In the genomic region with DNA sequence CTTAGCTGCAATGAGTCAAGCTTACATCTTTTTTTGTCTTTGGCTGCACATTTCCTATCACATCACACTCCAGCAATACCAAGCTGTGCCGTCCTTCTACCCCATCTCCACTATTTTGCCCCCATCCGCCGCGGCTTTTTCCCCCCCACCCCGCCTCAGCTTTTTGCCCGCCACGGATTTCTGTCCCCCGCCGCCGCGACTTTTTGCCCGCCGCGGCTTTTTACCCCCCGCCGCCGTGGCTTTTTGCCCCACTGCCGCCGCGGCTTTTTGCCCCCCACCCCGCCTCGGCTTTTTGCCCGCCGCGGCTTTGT, we compare ENCODE assay signal across 8 cellular contexts.
DNase-seq lines count a peak whose midpoint lies in the region; ATAC-seq and TF ChIP-seq lines count a peak whose summit lies in the region.
"Not testable (repeated sequence)": the region's sequence is repeated elsewhere in the genome, so short reads cannot be mapped to it uniquely, and the experiment has no call there.

No MANE protein-coding gene starts in this region.

- H3K4me3 ChIP-seq in CD4-positive, alpha-beta memory T cell (ENCODE audit: low read length in 2 of 2); RWPE2 (ENCODE audit: severe bottlenecking); hepatocyte: not testable (repeated sequence)

- H3K36me3 Mint-ChIP-seq in CD4-positive, alpha-beta memory T cell; activated CD4-positive, alpha-beta memory T cell treated with anti-CD3 and anti-CD28 coated beads, Interleukin-2, amount 10 ng/mL, durations not matched to agents 7 days and 5 days (ENCODE audit: low read depth); activated naive CD4-positive, alpha-beta T cell treated with anti-CD3 and anti-CD28 coated beads, Interleukin-2, amount 10 ng/mL, durations not matched to agents 7 days and 5 days; dendritic cell treated with granulocyte-macrophage colony-stimulating factor and Interleukin-4, amounts not matched to agents 40 ng/mL and 50 ng/mL, for 4 days (ENCODE audit: low read depth); natural killer cell treated with Interleukin-12 subunit alpha and Interleukin-12 subunit beta and Interleukin-15 and Interleukin-18, amount 100 ng/mL, for 72 hours; stimulated activated naive CD8-positive, alpha-beta T cell treated with anti-CD3 and anti-CD28 coated beads, Interleukin-15, Interleukin-2, amounts not matched to agents 100 ng/mL and 50 ng/mL, for 24 hours (ENCODE audit: low read depth): not testable (repeated sequence)

- not testable (repeated sequence) for TF ChIP-seq CTCF in RWPE2 (IDR thresholded peaks at IDR 0.05; ENCODE audit: poor library complexity, severe bottlenecking); hepatocyte (IDR thresholded peaks at IDR 0.05; ENCODE audit: poor library complexity)

- H3K27me3 ChIP-seq in CD4-positive, alpha-beta memory T cell (ENCODE audit: insufficient read depth, low read length); hepatocyte: not testable (repeated sequence)
- H3K27me3 ChIP-seq in RWPE2 (ENCODE audit: insufficient read depth, poor library complexity, severe bottlenecking) = peaks cover 39% of the 10 kb centered on the region

- H3K9me3 ChIP-seq in CD4-positive, alpha-beta memory T cell (ENCODE audit: control insufficient read depth in 1 of 2, low read length in 2 of 2); RWPE2 (ENCODE audit: severe bottlenecking); hepatocyte (ENCODE audit: low read depth): not testable (repeated sequence)

- H3K27ac Mint-ChIP-seq in CD4-positive, alpha-beta memory T cell = peak overlapping the region in 6 of 7 donors; percentile 66 to 94 (median 91)
- H3K27ac Mint-ChIP-seq in activated CD4-positive, alpha-beta memory T cell treated with anti-CD3 and anti-CD28 coated beads, Interleukin-2, amount 10 ng/mL, durations not matched to agents 7 days and 5 days = peak overlapping the region; percentile 90
- H3K27ac Mint-ChIP-seq in activated naive CD4-positive, alpha-beta T cell treated with anti-CD3 and anti-CD28 coated beads, Interleukin-2, amount 10 ng/mL, durations not matched to agents 7 days and 5 days = peak overlapping the region; percentile 95
- H3K27ac Mint-ChIP-seq in dendritic cell treated with granulocyte-macrophage colony-stimulating factor and Interleukin-4, amounts not matched to agents 40 ng/mL and 50 ng/mL, for 4 days = not testable (repeated sequence)
- peak overlapping the region in 1 of 2 donors; percentile 65 for H3K27ac Mint-ChIP-seq in natural killer cell treated with Interleukin-12 subunit alpha and Interleukin-12 subunit beta and Interleukin-15 and Interleukin-18, amount 100 ng/mL, for 72 hours
- peak overlapping the region; percentile 93 for H3K27ac Mint-ChIP-seq in stimulated activated naive CD8-positive, alpha-beta T cell treated with anti-CD3 and anti-CD28 coated beads, Interleukin-15, Interleukin-2, amounts not matched to agents 100 ng/mL and 50 ng/mL, for 24 hours

- POLR2A ChIA-PET in CD4-positive, alpha-beta memory T cell (lab: Charles Lee; ENCODE audit: partially characterized antibody); activated CD4-positive, alpha-beta memory T cell treated with anti-CD3 and anti-CD28 coated beads, Interleukin-2, amount 10 ng/mL, durations not matched to agents 7 days and 5 days (lab: Charles Lee): not testable (repeated sequence)

- H3K9me3 Mint-ChIP-seq in CD4-positive, alpha-beta memory T cell = peaks cover 0 to 11% (median 6%) of the 10 kb centered on the region in 8 donors
- H3K9me3 Mint-ChIP-seq in activated CD4-positive, alpha-beta memory T cell treated with anti-CD3 and anti-CD28 coated beads, Interleukin-2, amount 10 ng/mL, durations not matched to agents 7 days and 5 days; activated naive CD4-positive, alpha-beta T cell treated with anti-CD3 and anti-CD28 coated beads, Interleukin-2, amount 10 ng/mL, durations not matched to agents 7 days and 5 days; dendritic cell treated with granulocyte-macrophage colony-stimulating factor and Interleukin-4, amounts not matched to agents 40 ng/mL and 50 ng/mL, for 4 days; natural killer cell treated with Interleukin-12 subunit alpha and Interleukin-12 subunit beta and Interleukin-15 and Interleukin-18, amount 100 ng/mL, for 72 hours; stimulated activated naive CD8-positive, alpha-beta T cell treated with anti-CD3 and anti-CD28 coated beads, Interleukin-15, Interleukin-2, amounts not matched to agents 100 ng/mL and 50 ng/mL, for 24 hours: not testable (repeated sequence)

- peak overlapping the region; percentile 76 to 95 (median 90) for H3K4me3 Mint-ChIP-seq in CD4-positive, alpha-beta memory T cell
- peak overlapping the region; percentile 72 for H3K4me3 Mint-ChIP-seq in activated CD4-positive, alpha-beta memory T cell treated with anti-CD3 and anti-CD28 coated beads, Interleukin-2, amount 10 ng/mL, durations not matched to agents 7 days and 5 days
- peak overlapping the region; percentile 70 for H3K4me3 Mint-ChIP-seq in activated naive CD4-positive, alpha-beta T cell treated with anti-CD3 and anti-CD28 coated beads, Interleukin-2, amount 10 ng/mL, durations not matched to agents 7 days and 5 days
- peak overlapping the region; percentile 63 for H3K4me3 Mint-ChIP-seq in dendritic cell treated with granulocyte-macrophage colony-stimulating factor and Interleukin-4, amounts not matched to agents 40 ng/mL and 50 ng/mL, for 4 days
- H3K4me3 Mint-ChIP-seq in natural killer cell treated with Interleukin-12 subunit alpha and Interleukin-12 subunit beta and Interleukin-15 and Interleukin-18, amount 100 ng/mL, for 72 hours = peak overlapping the region; percentile 49
- H3K4me3 Mint-ChIP-seq in stimulated activated naive CD8-positive, alpha-beta T cell treated with anti-CD3 and anti-CD28 coated beads, Interleukin-15, Interleukin-2, amounts not matched to agents 100 ng/mL and 50 ng/mL, for 24 hours = peak overlapping the region; percentile 77

- H3K27me3 Mint-ChIP-seq in CD4-positive, alpha-beta memory T cell = peaks cover 10 to 14% of the 10 kb centered on the region in 2 donors
- H3K27me3 Mint-ChIP-seq in activated CD4-positive, alpha-beta memory T cell treated with anti-CD3 and anti-CD28 coated beads, Interleukin-2, amount 10 ng/mL, durations not matched to agents 7 days and 5 days = peaks cover 13% of the 10 kb centered on the region
- peaks cover 42% of the 10 kb centered on the region for H3K27me3 Mint-ChIP-seq in activated naive CD4-positive, alpha-beta T cell treated with anti-CD3 and anti-CD28 coated beads, Interleukin-2, amount 10 ng/mL, durations not matched to agents 7 days and 5 days
- H3K27me3 Mint-ChIP-seq in dendritic cell treated with granulocyte-macrophage colony-stimulating factor and Interleukin-4, amounts not matched to agents 40 ng/mL and 50 ng/mL, for 4 days = peaks cover 41% of the 10 kb centered on the region
- H3K27me3 Mint-ChIP-seq in natural killer cell treated with Interleukin-12 subunit alpha and Interleukin-12 subunit beta and Interleukin-15 and Interleukin-18, amount 100 ng/mL, for 72 hours = peaks cover 12 to 15% of the 10 kb centered on the region in 2 donors
- peaks cover 26% of the 10 kb centered on the region for H3K27me3 Mint-ChIP-seq in stimulated activated naive CD8-positive, alpha-beta T cell treated with anti-CD3 and anti-CD28 coated beads, Interleukin-15, Interleukin-2, amounts not matched to agents 100 ng/mL and 50 ng/mL, for 24 hours

- not testable (repeated sequence) for H4K20me1 ChIP-seq in hepatocyte (ENCODE audit: insufficient read depth, poor library complexity, severe bottlenecking)

- not testable (repeated sequence) for H3K9me2 ChIP-seq in hepatocyte (replicated peaks; ENCODE audit: insufficient read depth)

- CTCF ChIA-PET in CD4-positive, alpha-beta memory T cell (lab: Charles Lee; ENCODE audit: partially characterized antibody); activated CD4-positive, alpha-beta memory T cell treated with anti-CD3 and anti-CD28 coated beads, Interleukin-2, amount 10 ng/mL, durations not matched to agents 7 days and 5 days (lab: Charles Lee); activated naive CD4-positive, alpha-beta T cell treated with anti-CD3 and anti-CD28 coated beads, Interleukin-2, amount 10 ng/mL, durations not matched to agents 7 days and 5 days (lab: Charles Lee): not testable (repeated sequence)

- H3K4me1 ChIP-seq in CD4-positive, alpha-beta memory T cell (ENCODE audit: insufficient read depth, low read length) = peaks cover 10% of the 10 kb centered on the region
- H3K4me1 ChIP-seq in RWPE2 (ENCODE audit: insufficient read depth, poor library complexity, severe bottlenecking); hepatocyte (ENCODE audit: insufficient read depth): not testable (repeated sequence)

- not testable (repeated sequence) for H3K4me2 ChIP-seq in hepatocyte

- WGBS in hepatocyte (ENCODE audit: low lambda C conversion rate, missing lambda C conversion rate) = 86% methylated on average over 14 of the region's 25 CpGs

- H2AFZ ChIP-seq in hepatocyte = not testable (repeated sequence)

- not testable (repeated sequence) for DNase-seq in CD4-positive, alpha-beta memory T cell; activated CD4-positive, alpha-beta memory T cell treated with anti-CD3 and anti-CD28 coated beads, Interleukin-2, amount 10 ng/mL, durations not matched to agents 7 days and 5 days; activated naive CD4-positive, alpha-beta T cell treated with anti-CD3 and anti-CD28 coated beads, Interleukin-2, amount 10 ng/mL, durations not matched to agents 7 days and 5 days; natural killer cell treated with Interleukin-12 subunit alpha and Interleukin-12 subunit beta and Interleukin-15 and Interleukin-18, amount 100 ng/mL, for 72 hours (ENCODE audit: low spot score)
- DNase-seq in RWPE2 (ENCODE audit: low spot score) (peak; percentile 47), hepatocyte (ENCODE audit: low spot score) (peak; percentile 2)

- peaks cover 3 to 12% (median 7%) of the 10 kb centered on the region in 4 donors for H3K4me1 Mint-ChIP-seq in CD4-positive, alpha-beta memory T cell
- not testable (repeated sequence) for H3K4me1 Mint-ChIP-seq in activated CD4-positive, alpha-beta memory T cell treated with anti-CD3 and anti-CD28 coated beads, Interleukin-2, amount 10 ng/mL, durations not matched to agents 7 days and 5 days; activated naive CD4-positive, alpha-beta T cell treated with anti-CD3 and anti-CD28 coated beads, Interleukin-2, amount 10 ng/mL, durations not matched to agents 7 days and 5 days; natural killer cell treated with Interleukin-12 subunit alpha and Interleukin-12 subunit beta and Interleukin-15 and Interleukin-18, amount 100 ng/mL, for 72 hours (ENCODE audit: low read depth in 2 of 2); stimulated activated naive CD8-positive, alpha-beta T cell treated with anti-CD3 and anti-CD28 coated beads, Interleukin-15, Interleukin-2, amounts not matched to agents 100 ng/mL and 50 ng/mL, for 24 hours (ENCODE audit: low read depth)
- peaks cover 18% of the 10 kb centered on the region for H3K4me1 Mint-ChIP-seq in dendritic cell treated with granulocyte-macrophage colony-stimulating factor and Interleukin-4, amounts not matched to agents 40 ng/mL and 50 ng/mL, for 4 days (ENCODE audit: low read depth)

- ATAC-seq in RWPE2 (ENCODE audit: low read depth); natural killer cell treated with Interleukin-12 subunit alpha and Interleukin-12 subunit beta and Interleukin-15 and Interleukin-18, amount 100 ng/mL, for 72 hours: not testable (repeated sequence)

- not testable (repeated sequence) for H3K79me2 ChIP-seq in hepatocyte

- H3K36me3 ChIP-seq in CD4-positive, alpha-beta memory T cell (ENCODE audit: insufficient read depth, low read length); RWPE2 (ENCODE audit: low read depth); hepatocyte (replicated peaks; ENCODE audit: insufficient read depth, low read depth): not testable (repeated sequence)

- intact Hi-C loops in CD4-positive, alpha-beta memory T cell (cut with micrococcal nuclease); dendritic cell treated with granulocyte-macrophage colony-stimulating factor and Interleukin-4, amounts not matched to agents 40 ng/mL and 50 ng/mL, for 4 days (cut with micrococcal nuclease): not testable (repeated sequence)

- H3K27ac ChIP-seq in CD4-positive, alpha-beta memory T cell (ENCODE audit: low read depth, low read length); RWPE2 (ENCODE audit: poor library complexity, severe bottlenecking); hepatocyte: not testable (repeated sequence)
